Comparison of ENCODE assay signal across 7 cellular contexts in the genomic region with DNA sequence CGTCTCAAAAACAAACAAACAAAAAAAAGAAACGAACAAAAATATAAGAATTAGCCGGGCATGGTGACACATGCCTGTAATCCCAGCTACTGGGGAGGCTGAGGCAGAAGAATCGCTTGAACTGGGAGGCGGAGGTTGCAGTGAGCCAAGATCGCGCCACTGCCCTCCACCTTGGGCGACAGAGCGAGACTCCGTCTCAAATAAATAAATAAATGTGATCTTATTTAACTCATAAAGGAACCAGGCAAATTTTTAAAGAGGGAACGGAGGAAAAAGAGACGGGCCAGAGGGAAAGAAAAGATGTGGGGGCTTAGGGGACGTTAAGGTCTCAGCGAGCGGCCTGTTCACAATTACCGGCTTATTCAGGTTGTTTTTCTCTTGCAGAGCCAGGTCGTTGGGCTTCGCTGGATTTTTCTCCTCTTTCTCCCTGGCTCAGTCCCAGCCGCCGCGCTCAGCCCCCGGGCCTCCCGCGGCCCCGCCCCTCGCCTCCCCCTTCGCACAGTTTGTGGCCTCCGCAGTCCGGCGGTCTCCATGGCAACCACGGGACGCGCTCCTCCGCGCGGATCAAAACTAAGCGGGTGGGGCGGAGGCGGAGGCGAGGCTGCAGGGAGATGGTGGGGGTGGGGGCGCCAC. TPM values are rescaled to one million over a fixed set of nuclear protein-coding genes. Genes with fewer than 3 reads are reported as not detected.
DNase-seq lines count a peak whose midpoint lies in the region; ATAC-seq, FAIRE-seq and TF ChIP-seq lines count a peak whose summit lies in the region.

No MANE protein-coding gene starts in this region.

- peaks cover 20% of the 10 kb centered on the region for H3K4me1 ChIP-seq in cardiac muscle cell (ENCODE audit: low read depth)
- peaks cover 3 to 8% (median 3%) of the 10 kb centered on the region in 3 donors for H3K4me1 ChIP-seq in pancreas

- 7 to 8% methylated on average over 33 to 41 of the region's 41 CpGs for WGBS in pancreas, 2 donors

- peak; percentile 66 for DNase-seq in GM13977 (ENCODE audit: low spot score)
- peak; percentile 88 to 89 for DNase-seq in NCI-H1930 (lab: John Stamatoyannopoulos, UW)
- peak; percentile 94 to 96 for DNase-seq in cardiac muscle cell (ENCODE audit: low read depth in 1 of 2, low spot score in 1 of 2)
- DNase-seq in pancreas = peak; percentile 84 to 97 (median 92)

- H3K4me1 Mint-ChIP-seq in activated T-helper 17 cell treated with anti-CD3 and anti-CD28 coated beads, Interleukin-2, amount 50 U/mL, for 72 hours = no peaks in the 10 kb centered on the region

- ATAC-seq in activated T-helper 17 cell treated with anti-CD3 and anti-CD28 coated beads, Interleukin-2, amount 50 U/mL, for 72 hours (replicated peaks) = peak; percentile 38
- ATAC-seq in pancreas (peak; percentile 53 to 75 (median 64)), HG03196 (IDR thresholded peaks at IDR 0.05; ENCODE audit: unreplicated experiment) (no peak), GM21717 (IDR thresholded peaks at IDR 0.05; ENCODE audit: unreplicated experiment) (no peak)

- H3K36me3 Mint-ChIP-seq in activated T-helper 17 cell treated with anti-CD3 and anti-CD28 coated beads, Interleukin-2, amount 50 U/mL, for 72 hours (ENCODE audit: low read depth) = no peaks in the 10 kb centered on the region

- H3K27ac Mint-ChIP-seq in activated T-helper 17 cell treated with anti-CD3 and anti-CD28 coated beads, Interleukin-2, amount 50 U/mL, for 72 hours = no peak overlapping the region

- TF ChIP-seq CTCF in GM13977 (IDR thresholded peaks at IDR 0.05; ENCODE audit: extremely low read depth, insufficient read depth, missing control alignments) = no peak
- no peak for TF ChIP-seq CTCF in cardiac muscle cell (IDR thresholded peaks at IDR 0.05; ENCODE audit: low read depth, low read length)
- TF ChIP-seq CTCF in pancreas (IDR thresholded peaks at IDR 0.05) = no peak

- H3K9me3 Mint-ChIP-seq in activated T-helper 17 cell treated with anti-CD3 and anti-CD28 coated beads, Interleukin-2, amount 50 U/mL, for 72 hours = no peaks in the 10 kb centered on the region

- H3K4me3 ChIP-seq in cardiac muscle cell (peak overlapping the region; percentile 10), pancreas (peak overlapping the region in 2 of 4 donors; percentile 8 to 24)

- no peaks in the 10 kb centered on the region for H3K9me3 ChIP-seq in cardiac muscle cell (ENCODE audit: low read depth)
- H3K9me3 ChIP-seq in pancreas = no peaks in the 10 kb centered on the region

- H3K27me3 Mint-ChIP-seq in activated T-helper 17 cell treated with anti-CD3 and anti-CD28 coated beads, Interleukin-2, amount 50 U/mL, for 72 hours = peaks cover 29% of the 10 kb centered on the region

- no peaks in the 10 kb centered on the region for H3K27me3 ChIP-seq in cardiac muscle cell
- no peaks in the 10 kb centered on the region for H3K27me3 ChIP-seq in pancreas

- in situ Hi-C loops in GM13977 (cut with MboI; ENCODE audit: low pct_unique_long_range_greater_than_20kb, low sequenced_read_pairs, unreplicated experiment) = no loop called here

- H3K4me3 Mint-ChIP-seq in activated T-helper 17 cell treated with anti-CD3 and anti-CD28 coated beads, Interleukin-2, amount 50 U/mL, for 72 hours = no peak overlapping the region

- H3K27ac ChIP-seq in cardiac muscle cell = peak overlapping the region; percentile 70
- peak overlapping the region in 3 of 4 donors; percentile 43 to 80 (median 58) for H3K27ac ChIP-seq in pancreas

- intact Hi-C loops in pancreas (cut with DNase I) = no loop called here

- no peak for FAIRE-seq in pancreas (lab: Jason Lieb, UNC)

- no peaks in the 10 kb centered on the region for H3K36me3 ChIP-seq in cardiac muscle cell
- no peaks in the 10 kb centered on the region for H3K36me3 ChIP-seq in pancreas

RNA-seq across cellular contexts. Expression of a gene that starts 2.8 kb away (rescaled TPM):
- total RNA-seq in activated T-helper 17 cell treated with anti-CD3 and anti-CD28 coated beads, Interleukin-2, amount 50 U/mL, for 72 hours = not detected
- 91.7 and 127 TPM in 2 replicates for total RNA-seq in cardiac muscle cell
- polyA plus RNA-seq in cardiac muscle cell = 74.0 and 92.9 TPM in 2 replicates
- total RNA-seq in pancreas = 10 to 100 TPM in 5 of 6 donors, 1 to 10 TPM in 1; 9.9 to 22.0 (median 12.6) TPM
- 10 to 100 TPM in 1 of 2 donors, 1 to 10 TPM in 1; 8.2 to 11.3 TPM for polyA plus RNA-seq in pancreas

RNA-seq across cellular contexts. Expression of a gene that starts 12.5 kb away (rescaled TPM):
- not detected for total RNA-seq in activated T-helper 17 cell treated with anti-CD3 and anti-CD28 coated beads, Interleukin-2, amount 50 U/mL, for 72 hours
- total RNA-seq in cardiac muscle cell (0.69 and 0.81 TPM in 2 replicates), pancreas (under 1 TPM in 4 of 6 donors, not detected in 2; 0.08 to 0.28 (median 0.12) TPM)
- polyA plus RNA-seq in cardiac muscle cell (0.20 TPM in 1 of 2 replicates, not detected in the other), pancreas (under 1 TPM; 0.15 to 0.61 TPM)

RNA-seq across cellular contexts. Expression of a gene that starts 55.2 kb away (rescaled TPM):
- total RNA-seq in activated T-helper 17 cell treated with anti-CD3 and anti-CD28 coated beads, Interleukin-2, amount 50 U/mL, for 72 hours = not detected
- total RNA-seq in cardiac muscle cell (67.8 and 71.7 TPM in 2 replicates), pancreas (1 to 10 TPM; 2.4 to 8.0 (median 5.8) TPM)
- polyA plus RNA-seq in cardiac muscle cell (38.3 and 46.4 TPM in 2 replicates), pancreas (1 to 10 TPM; 2.4 to 8.9 TPM)

Comparison
In these comparisons a context has a peak if more than half of its experiments do, and no peak if none do; other contexts are left out.
1. ATAC-seq: peak in activated T-helper 17 cell treated with anti-CD3 and anti-CD28 coated beads, Interleukin-2, amount 50 U/mL, for 72 hours (single experiment) and pancreas (4 of 4); none in HG03196 (single experiment) and GM21717 (single experiment).
2. RNA of a gene that starts 2.8 kb away (total RNA-seq): 91.7 to 127 TPM in cardiac muscle cell and 9.9 to 22.0 TPM in pancreas; not detected in activated T-helper 17 cell treated with anti-CD3 and anti-CD28 coated beads, Interleukin-2, amount 50 U/mL, for 72 hours; every median in the first group is over 10 times any median in the second.
3. Peak in every context shown above with its lines, with median percentiles within 50 percentile points of each other: DNase-seq.